17 cellular contexts compared by ENCODE assay signal in the genomic region with DNA sequence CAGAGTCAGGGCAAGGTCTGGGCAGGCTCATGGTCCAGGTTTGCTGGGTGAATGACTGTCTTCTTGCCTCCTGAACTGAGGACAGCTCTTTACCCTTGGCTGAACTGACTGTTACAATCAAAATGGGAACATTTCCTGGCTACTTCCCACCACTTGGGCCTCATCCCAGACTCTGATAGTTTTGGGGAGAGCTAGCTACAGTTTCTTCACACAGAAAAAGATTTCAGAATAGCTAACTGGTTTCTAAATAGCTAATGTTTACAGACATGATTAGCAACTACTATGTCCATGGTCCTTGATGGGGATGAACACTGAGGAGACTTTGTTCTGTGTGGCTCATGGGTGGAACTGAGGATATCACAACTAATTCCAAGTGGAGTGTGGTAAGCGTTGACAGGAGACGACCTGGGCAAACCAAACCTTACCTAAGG. TPM values are rescaled to one million over a fixed set of nuclear protein-coding genes. Genes with fewer than 3 reads are reported as not detected.
A peak's percentile ranks its signal among the peaks of the same experiment; 100 is the strongest.
DNase-seq lines count a peak whose midpoint lies in the region; ATAC-seq and TF ChIP-seq lines count a peak whose summit lies in the region.
"Had no signal": no experiment of that assay in that cellular context is flagged by ENCODE, and none has a peak within 500 bp of the region (broad histone marks: within the 10 kb centered on the region; RNA-seq: fewer than 3 reads in every experiment).

No MANE protein-coding gene starts in this region.

- no peaks in the 10 kb centered on the region for H3K9me3 ChIP-seq in colonic mucosa
- H3K9me3 ChIP-seq in right atrium auricular region: no peaks in the 10 kb centered on the region
- no peaks in the 10 kb centered on the region for H3K9me3 ChIP-seq in uterus
- H3K9me3 ChIP-seq: prostate gland had no signal

- no peaks in the 10 kb centered on the region for H3K27me3 Mint-ChIP-seq in naive thymus-derived CD8-positive, alpha-beta T cell
- H3K27me3 Mint-ChIP-seq: activated CD4-positive, alpha-beta memory T cell treated with anti-CD3 and anti-CD28 coated beads for 36 hours had no signal

- H3K4me3 ChIP-seq in colonic mucosa (no peak overlapping the region), right atrium auricular region (no peak overlapping the region), uterus (no peak overlapping the region)
- H3K4me3 ChIP-seq: prostate gland had no signal

- POLR2A ChIA-PET in naive thymus-derived CD8-positive, alpha-beta T cell (lab: Charles Lee): no interaction called here

- peaks cover 0 to 2% (median 0%) of the 10 kb centered on the region in 4 donors for H3K4me1 Mint-ChIP-seq in naive thymus-derived CD8-positive, alpha-beta T cell
- H3K4me1 Mint-ChIP-seq: CD4-positive, CD25-positive, alpha-beta regulatory T cell had no signal

- DNase-seq in colonic mucosa: peak; percentile 49
- DNase-seq in right atrium auricular region (ENCODE audit: low spot score): peak; percentile 80
- DNase-seq in pons (ENCODE audit: low spot score): peak; percentile 54
- peak; percentile 82 to 88 for DNase-seq in uterus
- DNase-seq in naive thymus-derived CD8-positive, alpha-beta T cell: no peak
- no peak for DNase-seq in AML-193 (lab: John Stamatoyannopoulos, UW)
- DNase-seq: activated CD4-positive, alpha-beta memory T cell treated with anti-CD3 and anti-CD28 coated beads for 36 hours; activated gamma-delta T cell; brain microvascular endothelial cell; CD4-positive, CD25-positive, alpha-beta regulatory T cell; mesenchymal stem cell; NCI-H146; NCI-H774; stimulated activated CD4-positive, alpha-beta T cell treated with anti-CD3 and anti-CD28 coated beads, Interleukin-2, amount 100 ng/mL, for 24 hours had no signal

- H3K36me3 Mint-ChIP-seq in naive thymus-derived CD8-positive, alpha-beta T cell: no peaks in the 10 kb centered on the region
- H3K36me3 Mint-ChIP-seq: activated CD4-positive, alpha-beta memory T cell treated with anti-CD3 and anti-CD28 coated beads for 36 hours; CD4-positive, CD25-positive, alpha-beta regulatory T cell had no signal

- TF ChIP-seq CTCF in colonic mucosa (IDR thresholded peaks at IDR 0.05) (no peak), right atrium auricular region (IDR thresholded peaks at IDR 0.05) (no peak), uterus (IDR thresholded peaks at IDR 0.05) (no peak)

- TF ChIP-seq POLR2A in uterus (IDR thresholded peaks at IDR 0.05): no peak

- H3K4me3 Mint-ChIP-seq in naive thymus-derived CD8-positive, alpha-beta T cell: no peak overlapping the region
- H3K4me3 Mint-ChIP-seq: activated CD4-positive, alpha-beta memory T cell treated with anti-CD3 and anti-CD28 coated beads for 36 hours; CD4-positive, CD25-positive, alpha-beta regulatory T cell had no signal

- H3K27ac ChIP-seq in colonic mucosa: no peak overlapping the region
- H3K27ac ChIP-seq in right atrium auricular region: peak overlapping the region; percentile 89 to 93
- H3K27ac ChIP-seq in uterus: peak overlapping the region; percentile 55 to 60
- H3K27ac ChIP-seq: brain microvascular endothelial cell, KMS-11 had no signal

- H3K36me3 ChIP-seq in colonic mucosa (no peaks in the 10 kb centered on the region), right atrium auricular region (peaks cover 11% of the 10 kb centered on the region), uterus (no peaks in the 10 kb centered on the region)
- H3K36me3 ChIP-seq: prostate gland had no signal

- no peaks in the 10 kb centered on the region for H3K4me1 ChIP-seq in colonic mucosa
- H3K4me1 ChIP-seq in right atrium auricular region: peaks cover 0 to 99% of the 10 kb centered on the region in 2 donors
- H3K4me1 ChIP-seq in uterus: no peaks in the 10 kb centered on the region

- ATAC-seq in naive thymus-derived CD8-positive, alpha-beta T cell: no peak
- no peak for ATAC-seq in GM19455 (IDR thresholded peaks at IDR 0.05; ENCODE audit: unreplicated experiment)

- H3K27ac Mint-ChIP-seq in naive thymus-derived CD8-positive, alpha-beta T cell: no peak overlapping the region
- H3K27ac Mint-ChIP-seq: activated CD4-positive, alpha-beta memory T cell treated with anti-CD3 and anti-CD28 coated beads for 36 hours had no signal

- H3K9ac ChIP-seq in colonic mucosa (ENCODE audit: low read depth in 2 of 2, low read length in 2 of 2): no peak overlapping the region
- H3K9ac ChIP-seq: KMS-11 had no signal

- no peaks in the 10 kb centered on the region for H3K9me3 Mint-ChIP-seq in naive thymus-derived CD8-positive, alpha-beta T cell
- H3K9me3 Mint-ChIP-seq: activated CD4-positive, alpha-beta memory T cell treated with anti-CD3 and anti-CD28 coated beads for 36 hours; CD4-positive, CD25-positive, alpha-beta regulatory T cell had no signal

- H3K27me3 ChIP-seq in colonic mucosa: no peaks in the 10 kb centered on the region
- H3K27me3 ChIP-seq in right atrium auricular region: no peaks in the 10 kb centered on the region
- no peaks in the 10 kb centered on the region for H3K27me3 ChIP-seq in uterus
- H3K27me3 ChIP-seq: brain microvascular endothelial cell had no signal

- intact Hi-C loops in colonic mucosa (cut with DNase I) (no loop called here), uterus (cut with DNase I; ENCODE audit: low total_unique reads) (no loop called here)

RNA-seq across cellular contexts. Expression of a gene that starts 7.1 kb away (rescaled TPM):
- total RNA-seq in colonic mucosa: 1 to 10 TPM in 1 of 2 donors, under 1 TPM in 1; 0.74 to 2.4 TPM
- 10 to 100 TPM; 51.0 to 99.0 TPM for total RNA-seq in right atrium auricular region
- 1 to 10 TPM in 3 of 4 donors, under 1 TPM in 1; 0.88 to 6.3 (median 3.4) TPM for total RNA-seq in uterus
- under 1 TPM; 0.11 to 0.29 TPM for total RNA-seq in naive thymus-derived CD8-positive, alpha-beta T cell
- under 1 TPM in 1 of 3 donors, not detected in 2; 0.01 TPM for polyA plus RNA-seq in naive thymus-derived CD8-positive, alpha-beta T cell
- polyA plus RNA-seq: CD4-positive, CD25-positive, alpha-beta regulatory T cell had no signal

Comparison
In these comparisons a context has a peak if more than half of its experiments do, and no peak if none do; other contexts are left out.
1. DNase-seq: peak in colonic mucosa (single experiment), right atrium auricular region (single experiment), pons (single experiment) and uterus (2 of 2); none in naive thymus-derived CD8-positive, alpha-beta T cell (0 of 10) and AML-193 (0 of 2).
2. RNA of a gene that starts 7.1 kb away (total RNA-seq): 51.0 to 99.0 TPM in right atrium auricular region; 0.88 to 6.3 TPM in uterus, 0.74 to 2.4 TPM in colonic mucosa and 0.11 to 0.29 TPM in naive thymus-derived CD8-positive, alpha-beta T cell; every median in the first group is over 4 times any median in the second.